In the genomic region with DNA sequence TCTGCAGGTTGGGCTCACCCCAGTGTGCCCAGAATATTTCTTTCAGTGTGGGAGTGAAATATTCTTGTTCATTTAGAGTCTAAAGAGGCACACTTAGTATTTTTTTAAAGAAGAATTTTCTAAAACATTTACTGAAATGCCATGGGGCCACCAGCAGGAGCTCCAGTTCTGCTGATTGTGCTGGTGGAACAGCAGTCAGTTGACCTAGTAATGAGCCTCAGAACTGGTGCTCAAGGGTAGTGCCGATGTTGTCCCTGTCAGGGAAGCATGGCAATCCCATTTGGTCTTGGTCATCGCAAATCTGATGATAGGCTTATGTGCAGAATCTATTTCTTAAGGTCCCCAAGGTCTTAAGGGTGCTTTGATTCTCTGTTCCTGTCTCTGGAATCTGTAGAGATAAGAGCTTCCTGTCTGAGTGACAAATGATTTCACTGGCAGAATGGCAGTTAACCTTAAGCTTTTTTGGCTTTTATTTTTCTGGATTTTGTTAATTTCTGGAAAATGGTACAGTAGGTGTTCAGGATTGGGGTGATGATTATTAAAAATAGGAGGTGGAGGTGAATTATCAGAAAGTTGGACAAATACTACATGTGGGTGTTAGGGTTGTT, we compare ENCODE assay signal across 1 cellular context.
TF ChIP-seq lines count a peak whose summit lies in the region.

No MANE protein-coding gene starts in this region.

TF ChIP-seq in WTC11, 78 proteins besides CTCF, POLR2A, EP300 and RAD21 (continued from another document):
- TF ChIP-seq, protein P1, sequence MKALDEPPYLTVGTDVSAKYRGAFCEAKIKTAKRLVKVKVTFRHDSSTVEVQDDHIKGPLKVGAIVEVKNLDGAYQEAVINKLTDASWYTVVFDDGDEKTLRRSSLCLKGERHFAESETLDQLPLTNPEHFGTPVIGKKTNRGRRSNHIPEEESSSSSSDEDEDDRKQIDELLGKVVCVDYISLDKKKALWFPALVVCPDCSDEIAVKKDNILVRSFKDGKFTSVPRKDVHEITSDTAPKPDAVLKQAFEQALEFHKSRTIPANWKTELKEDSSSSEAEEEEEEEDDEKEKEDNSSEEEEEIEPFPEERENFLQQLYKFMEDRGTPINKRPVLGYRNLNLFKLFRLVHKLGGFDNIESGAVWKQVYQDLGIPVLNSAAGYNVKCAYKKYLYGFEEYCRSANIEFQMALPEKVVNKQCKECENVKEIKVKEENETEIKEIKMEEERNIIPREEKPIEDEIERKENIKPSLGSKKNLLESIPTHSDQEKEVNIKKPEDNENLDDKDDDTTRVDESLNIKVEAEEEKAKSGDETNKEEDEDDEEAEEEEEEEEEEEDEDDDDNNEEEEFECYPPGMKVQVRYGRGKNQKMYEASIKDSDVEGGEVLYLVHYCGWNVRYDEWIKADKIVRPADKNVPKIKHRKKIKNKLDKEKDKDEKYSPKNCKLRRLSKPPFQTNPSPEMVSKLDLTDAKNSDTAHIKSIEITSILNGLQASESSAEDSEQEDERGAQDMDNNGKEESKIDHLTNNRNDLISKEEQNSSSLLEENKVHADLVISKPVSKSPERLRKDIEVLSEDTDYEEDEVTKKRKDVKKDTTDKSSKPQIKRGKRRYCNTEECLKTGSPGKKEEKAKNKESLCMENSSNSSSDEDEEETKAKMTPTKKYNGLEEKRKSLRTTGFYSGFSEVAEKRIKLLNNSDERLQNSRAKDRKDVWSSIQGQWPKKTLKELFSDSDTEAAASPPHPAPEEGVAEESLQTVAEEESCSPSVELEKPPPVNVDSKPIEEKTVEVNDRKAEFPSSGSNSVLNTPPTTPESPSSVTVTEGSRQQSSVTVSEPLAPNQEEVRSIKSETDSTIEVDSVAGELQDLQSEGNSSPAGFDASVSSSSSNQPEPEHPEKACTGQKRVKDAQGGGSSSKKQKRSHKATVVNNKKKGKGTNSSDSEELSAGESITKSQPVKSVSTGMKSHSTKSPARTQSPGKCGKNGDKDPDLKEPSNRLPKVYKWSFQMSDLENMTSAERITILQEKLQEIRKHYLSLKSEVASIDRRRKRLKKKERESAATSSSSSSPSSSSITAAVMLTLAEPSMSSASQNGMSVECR (CRISPR knock-in tag; IDR thresholded peaks at IDR 0.05; ENCODE audit: borderline replicate concordance), result no peak
- TF ChIP-seq, protein P2, sequence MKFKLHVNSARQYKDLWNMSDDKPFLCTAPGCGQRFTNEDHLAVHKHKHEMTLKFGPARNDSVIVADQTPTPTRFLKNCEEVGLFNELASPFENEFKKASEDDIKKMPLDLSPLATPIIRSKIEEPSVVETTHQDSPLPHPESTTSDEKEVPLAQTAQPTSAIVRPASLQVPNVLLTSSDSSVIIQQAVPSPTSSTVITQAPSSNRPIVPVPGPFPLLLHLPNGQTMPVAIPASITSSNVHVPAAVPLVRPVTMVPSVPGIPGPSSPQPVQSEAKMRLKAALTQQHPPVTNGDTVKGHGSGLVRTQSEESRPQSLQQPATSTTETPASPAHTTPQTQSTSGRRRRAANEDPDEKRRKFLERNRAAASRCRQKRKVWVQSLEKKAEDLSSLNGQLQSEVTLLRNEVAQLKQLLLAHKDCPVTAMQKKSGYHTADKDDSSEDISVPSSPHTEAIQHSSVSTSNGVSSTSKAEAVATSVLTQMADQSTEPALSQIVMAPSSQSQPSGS (CRISPR knock-in tag; IDR thresholded peaks at IDR 0.05; ENCODE audit: borderline replicate concordance, low read depth), result no peak
- TF ChIP-seq JUN (CRISPR knock-in tag; IDR thresholded peaks at IDR 0.05) (no peak), TEAD4 (CRISPR knock-in tag; IDR thresholded peaks at IDR 0.05) (no peak)
- TF ChIP-seq, protein P3, sequence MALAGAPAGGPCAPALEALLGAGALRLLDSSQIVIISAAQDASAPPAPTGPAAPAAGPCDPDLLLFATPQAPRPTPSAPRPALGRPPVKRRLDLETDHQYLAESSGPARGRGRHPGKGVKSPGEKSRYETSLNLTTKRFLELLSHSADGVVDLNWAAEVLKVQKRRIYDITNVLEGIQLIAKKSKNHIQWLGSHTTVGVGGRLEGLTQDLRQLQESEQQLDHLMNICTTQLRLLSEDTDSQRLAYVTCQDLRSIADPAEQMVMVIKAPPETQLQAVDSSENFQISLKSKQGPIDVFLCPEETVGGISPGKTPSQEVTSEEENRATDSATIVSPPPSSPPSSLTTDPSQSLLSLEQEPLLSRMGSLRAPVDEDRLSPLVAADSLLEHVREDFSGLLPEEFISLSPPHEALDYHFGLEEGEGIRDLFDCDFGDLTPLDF (CRISPR knock-in tag; IDR thresholded peaks at IDR 0.05), result no peak
- TF ChIP-seq, protein P4, sequence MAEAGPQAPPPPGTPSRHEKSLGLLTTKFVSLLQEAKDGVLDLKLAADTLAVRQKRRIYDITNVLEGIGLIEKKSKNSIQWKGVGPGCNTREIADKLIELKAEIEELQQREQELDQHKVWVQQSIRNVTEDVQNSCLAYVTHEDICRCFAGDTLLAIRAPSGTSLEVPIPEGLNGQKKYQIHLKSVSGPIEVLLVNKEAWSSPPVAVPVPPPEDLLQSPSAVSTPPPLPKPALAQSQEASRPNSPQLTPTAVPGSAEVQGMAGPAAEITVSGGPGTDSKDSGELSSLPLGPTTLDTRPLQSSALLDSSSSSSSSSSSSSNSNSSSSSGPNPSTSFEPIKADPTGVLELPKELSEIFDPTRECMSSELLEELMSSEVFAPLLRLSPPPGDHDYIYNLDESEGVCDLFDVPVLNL (CRISPR knock-in tag; IDR thresholded peaks at IDR 0.05; ENCODE audit: borderline replicate concordance, low read depth), result no peak
